8 cellular contexts compared by ENCODE assay signal in the genomic region with DNA sequence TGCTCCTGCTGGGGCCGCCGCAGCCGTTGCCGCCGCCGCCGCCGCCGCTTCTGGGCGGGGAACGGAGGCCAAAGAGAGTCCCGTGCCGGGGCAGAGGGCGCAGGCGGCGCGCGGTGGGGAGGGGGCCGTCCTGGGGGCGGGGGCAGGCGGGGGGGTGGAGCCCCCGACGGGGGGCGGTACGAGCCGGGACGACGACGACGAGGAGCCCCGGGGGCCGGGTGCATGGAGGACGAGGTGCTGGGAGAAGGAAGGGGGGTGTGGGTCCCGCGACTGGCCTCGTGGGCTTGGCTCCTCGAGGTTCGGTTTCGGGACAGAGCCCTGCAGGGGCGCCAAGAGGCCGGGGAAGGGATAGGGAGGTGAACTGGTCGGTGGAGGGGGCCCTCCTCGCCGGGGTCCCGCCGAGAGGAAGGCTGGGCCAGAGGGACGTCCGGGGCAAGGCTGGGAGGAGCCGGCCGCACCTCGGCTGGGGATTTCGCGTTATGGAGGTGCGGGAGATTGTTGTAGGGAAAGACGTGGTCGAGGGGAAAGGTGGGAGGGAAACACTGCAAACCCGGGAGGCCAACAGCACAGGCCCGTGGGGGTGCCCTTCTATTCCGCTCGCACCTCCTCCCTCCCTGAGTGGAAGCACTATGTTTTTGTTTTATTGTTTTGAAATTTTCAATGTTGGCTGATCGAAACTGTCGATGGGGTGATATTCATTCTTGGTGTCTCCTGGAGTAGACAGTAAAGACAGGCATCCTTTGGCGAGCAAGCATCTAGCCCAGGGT. TPM values are rescaled to one million over a fixed set of nuclear protein-coding genes. Genes with fewer than 3 reads are reported as not detected.
A peak's percentile ranks its signal among the peaks of the same experiment; 100 is the strongest.
DNase-seq lines count a peak whose midpoint lies in the region; ATAC-seq and TF ChIP-seq lines count a peak whose summit lies in the region.

No MANE protein-coding gene starts in this region.

- BruUV-seq in HCT116 (replicated peaks; lab: Mats Ljungman, UMichigan), result no TSS peak

- no peak for TF ChIP-seq POLR2A in HCT116 (IDR thresholded peaks at IDR 0.05; ENCODE audit: borderline replicate concordance, extremely low read depth, insufficient read depth, insufficient read length)

- peak overlapping the region; percentile 68 for H3K4me2 ChIP-seq in HCT116 (ENCODE audit: low read length)

- peak; percentile 23 for ATAC-seq in HCT116
- no peak for ATAC-seq in GM21529 (IDR thresholded peaks at IDR 0.05; ENCODE audit: unreplicated experiment)

- no peaks in the 10 kb centered on the region for H3K36me3 ChIP-seq in HCT116 (ENCODE audit: control insufficient read depth in 1 of 2, insufficient read depth in 2 of 2, low read length in 2 of 2)

- intact Hi-C loops in HCT116 (cut with micrococcal nuclease), result no loop called here

- POLR2A ChIA-PET in HCT116 (lab: Charles Lee), result no interaction called here

- CTCF ChIA-PET in HCT116 (lab: Charles Lee), result no interaction called here

- RAD21 ChIA-PET in HCT116 (lab: Charles Lee; ENCODE audit: low non-redundant PET in 1 of 2, low total read pairs in 2 of 2, uncharacterized antibody in 2 of 2, unreplicated experiment in 2 of 2), result no interaction called here

- TF ChIP-seq CTCF in AG10803 (conservative IDR thresholded peaks at IDR 0.05; ENCODE audit: low read length) (no peak), HCT116 (IDR thresholded peaks at IDR 0.05 in 2 of 3, conservative IDR thresholded peaks at IDR 0.05 in 1 of 3; ENCODE audit: borderline replicate concordance in 1 of 3, insufficient read depth in 1 of 3, low read depth in 2 of 3, low read length in 2 of 3) (no peak), epithelial cell of proximal tubule (conservative IDR thresholded peaks at IDR 0.05; ENCODE audit: low read depth, low read length) (no peak), nephron progenitor cell (IDR thresholded peaks at IDR 0.05) (no peak)

- peaks cover 33% of the 10 kb centered on the region for H3K9me3 Mint-ChIP-seq in nephron progenitor cell

- H3K4me3 ChIP-seq in AG10803 (ENCODE audit: low read length) (peak overlapping the region; percentile 61), HCT116 (replicated peaks in 1 of 2; ENCODE audit: low read depth in 1 of 2, low read length in 2 of 2) (peak overlapping the region; percentile 42 to 54), epithelial cell of proximal tubule (ENCODE audit: low read depth, low read length) (peak overlapping the region; percentile 57)

- no peaks in the 10 kb centered on the region for H3K27me3 ChIP-seq in HCT116 (ENCODE audit: insufficient read depth, low read length)

- H3K9me2 ChIP-seq in HCT116 (ENCODE audit: insufficient read depth), result no peaks in the 10 kb centered on the region

- peak overlapping the region; percentile 59 for H3K9ac ChIP-seq in HCT116 (ENCODE audit: low read length)

- H3K27ac Mint-ChIP-seq in nephron progenitor cell, result peak overlapping the region; percentile 40

- peaks cover 38% of the 10 kb centered on the region for H3K79me2 ChIP-seq in HCT116 (ENCODE audit: insufficient read depth, low read length)

- peak overlapping the region; percentile 38; the same call in 1 of the 2 replicates for H3K27ac ChIP-seq in HCT116 (ENCODE audit: low read depth, low read length)

- no peak for TF ChIP-seq RAD21 in HCT116 (IDR thresholded peaks at IDR 0.05; ENCODE audit: low read depth)

- H3K4me1 ChIP-seq in HCT116 (ENCODE audit: control insufficient read depth in 1 of 2, insufficient read depth in 2 of 2, low read length in 2 of 2), result peaks cover 0 to 7% of the 10 kb centered on the region in 2 experiments; a peak in 1 of 4 replicates

- peaks cover 6% of the 10 kb centered on the region for H3K36me3 Mint-ChIP-seq in nephron progenitor cell (ENCODE audit: low read depth)

- H3K4me1 Mint-ChIP-seq in nephron progenitor cell, result peaks cover 19% of the 10 kb centered on the region

- H3K4me3 Mint-ChIP-seq in nephron progenitor cell, result peak overlapping the region; percentile 87

- 0 out of 2 replicates have a peak, but pooled peaks cover 3% of the 10 kb centered on the region for H4K20me1 ChIP-seq in HCT116 (ENCODE audit: insufficient read depth)

- no peaks in the 10 kb centered on the region for H3K27me3 Mint-ChIP-seq in nephron progenitor cell (ENCODE audit: low read depth, poor library complexity)

- no peaks in the 10 kb centered on the region for H3K9me3 ChIP-seq in HCT116 (ENCODE audit: control insufficient read depth in 1 of 2, insufficient read depth in 1 of 2, low read depth in 1 of 2, low read length in 2 of 2)

- DNase-seq in AG10803 (ENCODE audit: low read depth), result peak; percentile 3
- DNase-seq in HCT116 (ENCODE audit: low read depth, low spot score), result no peak
- DNase-seq in activated CD4-positive, alpha-beta T cell treated with anti-CD3 and anti-CD28 coated beads for 48 hours, result peak; percentile 39
- DNase-seq in epithelial cell of proximal tubule (ENCODE audit: low read depth), result no peak
- DNase-seq in nephron progenitor cell, result peak; percentile 68
- DNase-seq in RKO (ENCODE audit: low spot score), result no peak
- DNase-seq in HPDE6-E6E7 (ENCODE audit: extremely low spot score), result no peak

- no peak overlapping the region for H2AFZ ChIP-seq in HCT116 (ENCODE audit: low read depth, low read length, poor library complexity, severe bottlenecking)

TF ChIP-seq in HCT116, 20 proteins besides CTCF, POLR2A, EP300 and RAD21:
- no peak for TF ChIP-seq SIN3A (IDR thresholded peaks at IDR 0.05; ENCODE audit: low read depth)

RNA-seq across cellular contexts. Expression of gene BCORL1, which starts 1.9 kb away (rescaled TPM):
- 30.8 TPM for total RNA-seq in HCT116 (2021; ENCODE audit: unreplicated experiment)
- polyA plus RNA-seq in HCT116 (2012), result 14.7 and 16.5 TPM in 2 replicates
- total RNA-seq in epithelial cell of proximal tubule, result 1.6 and 1.7 TPM in 2 replicates

Comparison
In these comparisons a context has a peak if more than half of its experiments do, and no peak if none do; other contexts are left out.
1. DNase-seq: peak in AG10803 (single experiment), activated CD4-positive, alpha-beta T cell treated with anti-CD3 and anti-CD28 coated beads for 48 hours (single experiment) and nephron progenitor cell (single experiment); none in HCT116 (single experiment), epithelial cell of proximal tubule (single experiment), RKO (single experiment) and HPDE6-E6E7 (single experiment).
2. RNA of gene BCORL1, which starts 1.9 kb away (total RNA-seq): 30.8 TPM in HCT116 (single experiment); 1.6 to 1.7 TPM in epithelial cell of proximal tubule; every median in the first group is over 10 times any median in the second.
3. Peak in every context shown above with its lines, with median percentiles within 50 percentile points of each other: H3K4me3 ChIP-seq.